ENCODE assay signal across 18 cellular contexts in the genomic region with DNA sequence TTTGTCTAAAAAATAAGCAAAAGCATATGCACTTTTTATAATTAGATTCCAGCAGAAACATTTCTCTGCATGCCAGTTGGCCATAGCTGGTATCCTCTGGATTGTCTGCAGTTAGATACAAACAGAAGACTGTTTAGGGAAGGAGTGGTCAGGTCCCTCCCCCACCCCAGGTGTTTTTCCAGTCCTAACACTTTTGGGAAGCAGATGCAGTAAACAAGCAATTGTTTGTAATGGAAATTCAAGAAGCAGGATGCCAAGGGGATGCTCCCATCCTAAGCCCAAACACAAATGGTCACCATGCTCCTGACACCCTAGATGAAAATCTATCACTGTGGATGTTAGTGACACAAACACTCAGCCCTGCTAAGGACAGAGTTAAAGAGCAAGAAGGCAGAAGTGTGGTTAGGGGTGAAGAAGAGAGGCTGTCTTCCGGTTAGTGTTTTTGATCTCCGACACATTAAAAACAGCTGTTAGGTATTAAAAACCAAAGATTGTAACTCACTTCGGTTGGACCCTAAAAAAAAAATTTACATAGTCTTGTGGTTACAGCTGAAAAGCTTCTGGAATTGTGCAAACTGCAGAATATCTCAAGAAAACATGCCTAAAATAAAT. TPM values are rescaled to one million over a fixed set of nuclear protein-coding genes. Genes with fewer than 3 reads are reported as not detected.
DNase-seq lines count a peak whose midpoint lies in the region; ATAC-seq, FAIRE-seq and TF ChIP-seq lines count a peak whose summit lies in the region.
"Had no signal": no experiment of that assay in that cellular context is flagged by ENCODE, and none has a peak within 500 bp of the region (broad histone marks: within the 10 kb centered on the region; RNA-seq: fewer than 3 reads in every experiment).

No MANE protein-coding gene starts in this region.

- WGBS in GM12878 (ENCODE audit: insufficient coverage, insufficient replicate concordance, low lambda C conversion rate, missing lambda C conversion rate) = 20% methylated on average over 3 of the region's 3 CpGs
- 32% methylated on average over 3 of the region's 3 CpGs for WGBS in smooth muscle cell (ENCODE audit: low lambda C conversion rate)

- no peaks in the 10 kb centered on the region for H3K9me3 Mint-ChIP-seq in activated T-cell treated with anti-CD3 and anti-CD28 coated beads, Interleukin-2, amount 50 U/mL, for 24 hours

- POLR2A ChIA-PET in GM12878 (lab: Charles Lee) = interaction anchor here (0.6 kb wide), 1 partner anchor 45 kb away, joined by 5 read pairs; no protein-coding TSS in a partner anchor

- TF ChIP-seq EP300 in GM12878 (IDR thresholded peaks at IDR 0.05; ENCODE audit: borderline replicate concordance in 1 of 2, control insufficient read depth in 1 of 2, low read depth in 2 of 2, low read length in 2 of 2) = no peak

- H3K27ac ChIP-seq in OCI-LY1 (ENCODE audit: low read depth, low read length, poor library complexity, severe bottlenecking) (peak overlapping the region; percentile 94), GM12878 (ENCODE audit: control insufficient read depth, insufficient read depth) (no peak overlapping the region), smooth muscle cell (ENCODE audit: low read depth) (peak overlapping the region; percentile 6)
- H3K27ac ChIP-seq: A549, thyroid gland had no signal

- in situ Hi-C loops in GM12878 (cut with MboI) = loop anchor here (25.0 kb wide), 1 partner anchor 449 kb away; a partner anchor contains a TSS

- H3K79me2 ChIP-seq in OCI-LY1 (ENCODE audit: insufficient read depth, low read length) = peaks cover 99% of the 10 kb centered on the region
- H3K79me2 ChIP-seq in GM12878 (ENCODE audit: control insufficient read depth, insufficient read depth, low read length) = no peaks in the 10 kb centered on the region; the same call in 1 of the 2 replicates
- H3K79me2 ChIP-seq in smooth muscle cell (ENCODE audit: low read depth) = peaks cover 98% of the 10 kb centered on the region

- intact Hi-C loops in GM12878 (cut with micrococcal nuclease; ENCODE audit: unreplicated experiment) = no loop called here

- peak overlapping the region; percentile 100 for H3K9ac ChIP-seq in OCI-LY1 (ENCODE audit: low read length)
- H3K9ac ChIP-seq in GM12878 (ENCODE audit: control insufficient read depth, insufficient read depth, low read length) = no peak overlapping the region
- no peak overlapping the region for H3K9ac ChIP-seq in smooth muscle cell (ENCODE audit: low read depth)

- peak overlapping the region; percentile 99 for H3K4me3 ChIP-seq in OCI-LY1 (ENCODE audit: low read depth, low read length, poor library complexity, severe bottlenecking)
- H3K4me3 ChIP-seq in GM12878 = no peak overlapping the region
- no peak overlapping the region for H3K4me3 ChIP-seq in smooth muscle cell
- H3K4me3 ChIP-seq: A549, Peyer's patch, thyroid gland had no signal

- peaks cover 84% of the 10 kb centered on the region for H3K4me1 Mint-ChIP-seq in activated T-cell treated with anti-CD3 and anti-CD28 coated beads, Interleukin-2, amount 50 U/mL, for 24 hours (ENCODE audit: low read depth)

- TF ChIP-seq CTCF in OCI-LY1 (IDR thresholded peaks at IDR 0.05; ENCODE audit: low read length) (no peak), GM12878 (IDR thresholded peaks at IDR 0.05 in 2 of 3, conservative IDR thresholded peaks at IDR 0.05 in 1 of 3; ENCODE audit: control insufficient read depth in 2 of 3, extremely low read depth in 1 of 3, insufficient read depth in 1 of 3, low read depth in 3 of 3, low read length in 3 of 3) (no peak), smooth muscle cell (IDR thresholded peaks at IDR 0.05; ENCODE audit: borderline replicate concordance, insufficient read depth, poor library complexity, severe bottlenecking) (no peak)

- SMC1A ChIA-PET in GM12878 (lab: Charles Lee; ENCODE audit: uncharacterized antibody, unreplicated experiment) = interaction anchor here (1.1 to 3.1 kb wide), 4 partner anchors 10 to 103 kb away, joined by 3 to 9 read pairs (median 4); no protein-coding TSS in a partner anchor

- peaks cover 80% of the 10 kb centered on the region for H3K36me3 ChIP-seq in OCI-LY1 (ENCODE audit: insufficient read depth, low read length)
- H3K36me3 ChIP-seq in GM12878 (ENCODE audit: control insufficient read depth in 2 of 2, insufficient read depth in 2 of 2, low read length in 1 of 2) = no peaks in the 10 kb centered on the region
- H3K36me3 ChIP-seq in smooth muscle cell (ENCODE audit: low read depth) = no peaks in the 10 kb centered on the region
- H3K36me3 ChIP-seq: Peyer's patch, thyroid gland had no signal

- ATAC-seq in GM12878 (peak; percentile 30; the same call in 2 of the 3 replicates), esophagus mucosa (no peak), HG02678 (IDR thresholded peaks at IDR 0.05; ENCODE audit: unreplicated experiment) (no peak)
- ATAC-seq: A549, left ventricle myocardium superior had no signal

- H3K9me3 ChIP-seq in OCI-LY1 (ENCODE audit: low read length) (no peaks in the 10 kb centered on the region), GM12878 (replicated peaks; ENCODE audit: control insufficient read depth, insufficient read depth, low read length) (no peaks in the 10 kb centered on the region), smooth muscle cell (replicated peaks; ENCODE audit: low read depth) (no peaks in the 10 kb centered on the region)
- H3K9me3 ChIP-seq: A549, Peyer's patch, thyroid gland had no signal

- no peak for FAIRE-seq in GM12878 (lab: Jason Lieb, UNC)
- FAIRE-seq: A549, bronchial epithelial cell had no signal

- peak overlapping the region; percentile 83 for H3K27ac Mint-ChIP-seq in activated T-cell treated with anti-CD3 and anti-CD28 coated beads, Interleukin-2, amount 50 U/mL, for 24 hours

- no peaks in the 10 kb centered on the region for H3K27me3 ChIP-seq in OCI-LY1 (ENCODE audit: insufficient read depth, low read length)
- peaks cover 0 to 13% of the 10 kb centered on the region in 2 experiments; a peak in 2 of 4 replicates for H3K27me3 ChIP-seq in GM12878 (replicated peaks in 1 of 2; ENCODE audit: control insufficient read depth in 2 of 2, insufficient read depth in 2 of 2, low read length in 1 of 2)
- H3K27me3 ChIP-seq in smooth muscle cell (ENCODE audit: low read depth) = no peaks in the 10 kb centered on the region
- H3K27me3 ChIP-seq: thyroid gland had no signal

- CTCF ChIA-PET in GM12878 (lab: Yijun Ruan, JAX) = interaction anchor here (2.8 kb wide), 1 partner anchor 21 kb away, joined by 9 read pairs; no protein-coding TSS in a partner anchor

- no peak for DNase-seq in activated T-cell treated with anti-CD3 and anti-CD28 coated beads, Interleukin-2, amount 50 U/mL, for 24 hours
- DNase-seq in activated T-cell treated with anti-CD3 and anti-CD28 coated beads, Interleukin-2, amount 50 U/mL, for 48 hours = no peak
- DNase-seq in GM12878 (ENCODE audit: low read depth, low spot score) (no peak), smooth muscle cell (lab: John Stamatoyannopoulos, UW; ENCODE audit: unreplicated experiment) (no peak), NCI-H1694 treated with DMSO at 0.1 percent for 48 hours (lab: John Stamatoyannopoulos, UW) (no peak)
- DNase-seq: activated effector memory CD4-positive, alpha-beta T cell treated with Interleukin-2 at 50 U/mL for 16 hours; effector CD4-positive, alpha-beta T cell; left ventricle myocardium superior; MM.1S; NCI-H69; Peyer's patch; thyroid gland had no signal

- peaks cover 74% of the 10 kb centered on the region for H3K36me3 Mint-ChIP-seq in activated T-cell treated with anti-CD3 and anti-CD28 coated beads, Interleukin-2, amount 50 U/mL, for 24 hours (ENCODE audit: low read depth)

- BruUV-seq in GM12878 (replicated peaks; lab: Mats Ljungman, UMichigan) = no TSS peak

- H3F3A ChIP-seq in OCI-LY1 (ENCODE audit: insufficient read depth, low read length) = no peaks in the 10 kb centered on the region
- H3F3A ChIP-seq in smooth muscle cell (ENCODE audit: low read depth) = no peaks in the 10 kb centered on the region

- RAD21 ChIA-PET in GM12878 (lab: Charles Lee; ENCODE audit: unreplicated experiment) = interaction anchor here (1.3 kb wide), 1 partner anchor 86 kb away, joined by 3 read pairs; no protein-coding TSS in a partner anchor

- no peak overlapping the region for H2AFZ ChIP-seq in OCI-LY1 (ENCODE audit: low read length)
- no peak overlapping the region for H2AFZ ChIP-seq in GM12878 (ENCODE audit: control insufficient read depth, low read depth, low read length)
- no peak overlapping the region for H2AFZ ChIP-seq in smooth muscle cell (ENCODE audit: low read depth)

- H4K20me1 ChIP-seq in OCI-LY1 (ENCODE audit: insufficient read depth, low read length) (no peaks in the 10 kb centered on the region), GM12878 (ENCODE audit: control insufficient read depth, insufficient read depth) (no peaks in the 10 kb centered on the region), smooth muscle cell (ENCODE audit: low read depth) (peaks cover 90% of the 10 kb centered on the region)

- H3K4me1 ChIP-seq in OCI-LY1 (ENCODE audit: insufficient read depth, low read length, severe bottlenecking) (peaks cover 91% of the 10 kb centered on the region), GM12878 (ENCODE audit: control insufficient read depth, insufficient read depth, low read length) (peaks cover 2% of the 10 kb centered on the region), smooth muscle cell (ENCODE audit: low read depth) (peaks cover 27% of the 10 kb centered on the region)
- H3K4me1 ChIP-seq: A549 had no signal

- peak overlapping the region; percentile 79 for H3K4me2 ChIP-seq in OCI-LY1 (ENCODE audit: low read length)
- no peak overlapping the region; the same call in 1 of the 2 replicates for H3K4me2 ChIP-seq in GM12878 (ENCODE audit: control insufficient read depth, insufficient read depth)
- H3K4me2 ChIP-seq in smooth muscle cell = peak overlapping the region; percentile 42
- H3K4me2 ChIP-seq: A549 had no signal

- no peaks in the 10 kb centered on the region for H3K27me3 Mint-ChIP-seq in activated T-cell treated with anti-CD3 and anti-CD28 coated beads, Interleukin-2, amount 50 U/mL, for 24 hours

- no peak for TF ChIP-seq RAD21 in GM12878 (IDR thresholded peaks at IDR 0.05; ENCODE audit: insufficient read depth, low read depth, low read length)

- H3K9me2 ChIP-seq in OCI-LY1 (ENCODE audit: low read depth, low read length) = no peaks in the 10 kb centered on the region

- peak overlapping the region; percentile 71 for H3K4me3 Mint-ChIP-seq in activated T-cell treated with anti-CD3 and anti-CD28 coated beads, Interleukin-2, amount 50 U/mL, for 24 hours

- TF ChIP-seq POLR2A in GM12878 (IDR thresholded peaks at IDR 0.05; ENCODE audit: low read depth, low read length) = no peak

RNA-seq across cellular contexts. Expression of a gene that starts 7.9 kb away (rescaled TPM):
- total RNA-seq in GM12878 (2013; cell fraction: nucleolus; rRNA removed) = 14.4 and 16.8 TPM in 2 replicates
- total RNA-seq in GM12878 (2014; rRNA removed) (22.7 and 23.9 TPM in 2 replicates), GM12878 (2014; rRNA removed; fragmentation: Illumina TruSeq; extraction: Trizol) (24.3 and 24.5 TPM in 2 replicates), GM12878 (2021) (18.0 and 18.4 TPM in 2 replicates), smooth muscle cell (82.1 and 96.2 TPM in 2 replicates), esophagus mucosa (10.0 TPM)
- polyA plus RNA-seq in GM12878 (2011; ENCODE audit: low read depth) = 8.4 TPM
- polyA plus RNA-seq in GM12878 (2011; rRNA removed) (10.4 and 12.7 TPM in 2 replicates), GM12878 (2014; fragmentation: Illumina TruSeq; extraction: Trizol) (38.1 and 53.6 TPM in 2 replicates), GM12878 (2014; fragmentation: Nextera tagmentation; extraction: Ambion mirVana) (10 to 100 TPM; 10.2 to 10.5 TPM), GM12878 (2014; rRNA removed) (14.9 and 20.5 TPM in 2 replicates), GM12878 (2016; fragmentation: Nextera tagmentation; extraction: Ambion mirVana) (10 to 100 TPM; 16.7 to 23.5 TPM), smooth muscle cell (66.9 and 87.3 TPM in 2 replicates)
- polyA plus RNA-seq in GM12878 (2011; cell fraction: cytosol; rRNA removed) = 9.4 and 10.7 TPM in 2 replicates
- polyA plus RNA-seq in GM12878 (2011; cell fraction: nucleus; rRNA removed) = 7.4 and 9.6 TPM in 2 replicates
- polyA plus RNA-seq in GM12878 (2012) = 10.2 and 12.1 TPM in 2 replicates
- 15.9 and 18.7 TPM in 2 replicates for polyA minus RNA-seq in GM12878 (2011; rRNA and poly(A)+ RNA removed)
- 2.7 and 3.7 TPM in 2 replicates for polyA minus RNA-seq in GM12878 (2011; cell fraction: cytosol; rRNA and poly(A)+ RNA removed)
- polyA minus RNA-seq in GM12878 (2011; cell fraction: nucleus; rRNA and poly(A)+ RNA removed) = 6.0 and 11.5 TPM in 2 replicates
- total RNA-seq: bronchial epithelial cell, pulmonary artery endothelial cell had no signal
- polyA plus RNA-seq: A549 had no signal
